1 cellular context compared by ENCODE assay signal in the genomic region with DNA sequence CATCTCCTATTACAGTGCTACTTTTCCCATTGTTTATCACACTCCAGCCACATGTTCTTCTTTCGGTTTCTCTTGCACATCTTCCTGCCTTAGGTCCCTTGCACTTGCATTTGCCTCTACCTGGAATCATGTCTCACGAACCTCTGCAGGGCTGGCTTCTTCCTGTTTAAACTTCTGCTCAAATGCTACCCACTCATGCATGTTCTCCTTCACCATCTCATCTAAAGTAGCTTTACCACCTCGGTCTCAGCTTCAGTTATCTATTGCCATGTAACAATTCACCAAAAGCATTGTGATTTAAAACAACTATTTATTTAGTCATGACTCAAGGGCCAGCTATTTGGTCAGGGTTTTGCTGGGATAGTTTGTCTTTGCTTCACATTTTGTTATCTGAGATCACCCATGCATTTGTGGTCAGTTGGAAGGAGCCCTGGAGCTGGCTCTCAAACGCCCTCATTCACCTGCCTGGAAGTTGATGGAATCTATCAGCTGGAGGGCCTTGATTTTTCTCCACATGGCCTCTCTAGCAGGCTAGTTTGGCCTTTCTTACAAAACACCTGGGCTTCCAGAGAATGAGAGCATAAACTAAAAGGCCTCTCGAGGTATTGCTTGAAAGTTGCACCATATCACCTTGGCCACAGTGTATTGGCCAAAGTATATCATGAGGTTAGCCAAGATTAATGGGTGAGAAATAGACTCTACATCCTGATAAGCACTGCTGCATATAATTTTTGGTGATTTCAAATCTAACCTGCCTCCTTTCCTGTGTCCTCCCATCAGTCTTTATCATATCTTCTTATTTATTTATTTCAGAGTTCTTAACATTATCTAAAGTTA.
TF ChIP-seq lines count a peak whose summit lies in the region.

No MANE protein-coding gene starts in this region.

TF ChIP-seq in H1, 55 proteins besides CTCF, POLR2A, EP300 and RAD21:
- no peak for TF ChIP-seq CBX8 (IDR thresholded peaks at IDR 0.05; ENCODE audit: borderline replicate concordance, low read depth, low read length)
- TF ChIP-seq, protein P1, sequence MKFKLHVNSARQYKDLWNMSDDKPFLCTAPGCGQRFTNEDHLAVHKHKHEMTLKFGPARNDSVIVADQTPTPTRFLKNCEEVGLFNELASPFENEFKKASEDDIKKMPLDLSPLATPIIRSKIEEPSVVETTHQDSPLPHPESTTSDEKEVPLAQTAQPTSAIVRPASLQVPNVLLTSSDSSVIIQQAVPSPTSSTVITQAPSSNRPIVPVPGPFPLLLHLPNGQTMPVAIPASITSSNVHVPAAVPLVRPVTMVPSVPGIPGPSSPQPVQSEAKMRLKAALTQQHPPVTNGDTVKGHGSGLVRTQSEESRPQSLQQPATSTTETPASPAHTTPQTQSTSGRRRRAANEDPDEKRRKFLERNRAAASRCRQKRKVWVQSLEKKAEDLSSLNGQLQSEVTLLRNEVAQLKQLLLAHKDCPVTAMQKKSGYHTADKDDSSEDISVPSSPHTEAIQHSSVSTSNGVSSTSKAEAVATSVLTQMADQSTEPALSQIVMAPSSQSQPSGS (IDR thresholded peaks at IDR 0.05; ENCODE audit: low read length): no peak
- no peak for TF ChIP-seq TEAD4 (IDR thresholded peaks at IDR 0.05; ENCODE audit: low read depth, low read length)
- TF ChIP-seq, protein P2, sequence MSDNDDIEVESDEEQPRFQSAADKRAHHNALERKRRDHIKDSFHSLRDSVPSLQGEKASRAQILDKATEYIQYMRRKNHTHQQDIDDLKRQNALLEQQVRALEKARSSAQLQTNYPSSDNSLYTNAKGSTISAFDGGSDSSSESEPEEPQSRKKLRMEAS (IDR thresholded peaks at IDR 0.05): no peak
- no peak for TF ChIP-seq FOSL1 (IDR thresholded peaks at IDR 0.05; ENCODE audit: insufficient read depth, low read depth, low read length)
- no peak for TF ChIP-seq ZNF274 (IDR thresholded peaks at IDR 0.05; ENCODE audit: borderline replicate concordance, extremely low read depth, low read length)
TF ChIP-seq in H1: peak in this region for 0.
